Comparison of ENCODE assay signal across 27 cellular contexts in genomic region chr22:44731357-44731970, GRCh38.
"Had no signal": no experiment of that assay in that cellular context is flagged by ENCODE, and none has a peak within 500 bp of the region (broad histone marks: within the 10 kb centered on the region; RNA-seq: fewer than 3 reads in every experiment).

No MANE protein-coding gene starts in this region.

- H3K27me3 ChIP-seq: SJCRH30 had no signal

- H3K36me3 ChIP-seq: adrenal gland had no signal

- H3K27ac ChIP-seq: adrenal gland, SJCRH30 had no signal

- H3K36me3 Mint-ChIP-seq: activated naive CD8-positive, alpha-beta T cell; WTC11 had no signal

- H3K9me3 ChIP-seq: adrenal gland, SJCRH30 had no signal

- ATAC-seq: activated CD8-positive, alpha-beta memory T cell treated with anti-CD3 and anti-CD28 coated beads, Interleukin-2, amount 10 ng/mL, durations not matched to agents 7 days and 5 days; Panc1; Right ventricle myocardium inferior; WTC11 had no signal

- H3K9me3 Mint-ChIP-seq: activated CD4-positive, alpha-beta T cell treated with anti-CD3 and anti-CD28 coated beads, Interleukin-2, amount 10 ng/mL, durations not matched to agents 24 days and 14 days; activated T-cell treated with anti-CD3 and anti-CD28 coated beads, Interleukin-2, amount 50 U/mL, for 24 hours; activated T-helper 1 cell treated with anti-CD3 and anti-CD28 coated beads, Interleukin-12 subunit alpha, Interleukin-12 subunit beta, Interleukin-2, Interleukin-4 antibody, amounts not matched to agents 30 ng/mL and 10 ng/mL and 1 ng/mL, durations not matched to agents 14 hours and 24 hours and 36 hours; T-helper 1 cell treated with Interleukin-12 subunit alpha and Interleukin-12 subunit beta and Interleukin-4 antibody, amounts not matched to agents 30 μg/mL and 1 μg/mL, for 36 hours; WTC11 had no signal

- H3K4me3 ChIP-seq: adrenal gland, SJCRH30 had no signal

- DNase-seq: activated CD4-positive, alpha-beta T cell treated with anti-CD3 and anti-CD28 coated beads for 1 hour; activated CD4-positive, alpha-beta T cell treated with anti-CD3 and anti-CD28 coated beads, Interleukin-2, amount 10 ng/mL, durations not matched to agents 24 days and 14 days; activated CD4-positive, alpha-beta T cell treated with anti-CD3 and anti-CD28 coated beads, Interleukin-2, amount 50 U/mL, for 48 hours; activated CD8-positive, alpha-beta memory T cell treated with anti-CD3 and anti-CD28 coated beads, Interleukin-2, amount 10 ng/mL, durations not matched to agents 7 days and 5 days; activated effector memory CD4-positive, alpha-beta T cell treated with Interleukin-2 at 50 U/mL for 16 hours; activated naive CD4-positive, alpha-beta T cell; activated T-cell treated with anti-CD3 and anti-CD28 coated beads, Interleukin-2, amount 50 U/mL, for 24 hours; adrenal gland; anterior cingulate cortex; MM.1S; NCI-H1105; NCI-H1436; NCI-H1694 treated with DMSO at 0.1 percent for 48 hours; NCI-H2029 treated with DMSO at 0.1 percent for 48 hours; NCI-H2227 treated with DMSO at 0.1 percent for 48 hours; NCI-H446 treated with DMSO at 0.1 percent for 48 hours; NCI-H524 treated with DMSO at 0.1 percent for 48 hours; NCI-H748 treated with DMSO at 0.1 percent for 48 hours; OCI-M1; RPMI8226; SJCRH30 had no signal

- H3K4me3 Mint-ChIP-seq: activated CD4-positive, alpha-beta T cell treated with anti-CD3 and anti-CD28 coated beads, Interleukin-2, amount 10 ng/mL, durations not matched to agents 24 days and 14 days; activated CD8-positive, alpha-beta memory T cell treated with anti-CD3 and anti-CD28 coated beads, Interleukin-2, amount 10 ng/mL, durations not matched to agents 7 days and 5 days; activated naive CD8-positive, alpha-beta T cell; activated T-cell treated with anti-CD3 and anti-CD28 coated beads, Interleukin-2, amount 50 U/mL, for 24 hours; activated T-helper 1 cell treated with anti-CD3 and anti-CD28 coated beads, Interleukin-12 subunit alpha, Interleukin-12 subunit beta, Interleukin-2, Interleukin-4 antibody, amounts not matched to agents 30 ng/mL and 10 ng/mL and 1 ng/mL, durations not matched to agents 14 hours and 24 hours and 36 hours; T-helper 1 cell treated with Interleukin-12 subunit alpha and Interleukin-12 subunit beta and Interleukin-4 antibody, amounts not matched to agents 30 μg/mL and 1 μg/mL, for 36 hours; WTC11 had no signal

- H3K27me3 Mint-ChIP-seq: activated CD4-positive, alpha-beta T cell treated with anti-CD3 and anti-CD28 coated beads, Interleukin-2, amount 10 ng/mL, durations not matched to agents 24 days and 14 days; activated CD8-positive, alpha-beta memory T cell treated with anti-CD3 and anti-CD28 coated beads, Interleukin-2, amount 10 ng/mL, durations not matched to agents 7 days and 5 days; activated naive CD8-positive, alpha-beta T cell; activated T-cell treated with anti-CD3 and anti-CD28 coated beads, Interleukin-2, amount 50 U/mL, for 24 hours had no signal

- H3K27ac Mint-ChIP-seq: activated CD4-positive, alpha-beta T cell treated with anti-CD3 and anti-CD28 coated beads, Interleukin-2, amount 10 ng/mL, durations not matched to agents 24 days and 14 days; activated CD8-positive, alpha-beta memory T cell treated with anti-CD3 and anti-CD28 coated beads, Interleukin-2, amount 10 ng/mL, durations not matched to agents 7 days and 5 days; activated naive CD8-positive, alpha-beta T cell; activated T-helper 1 cell treated with anti-CD3 and anti-CD28 coated beads, Interleukin-12 subunit alpha, Interleukin-12 subunit beta, Interleukin-2, Interleukin-4 antibody, amounts not matched to agents 30 ng/mL and 10 ng/mL and 1 ng/mL, durations not matched to agents 14 hours and 24 hours and 36 hours; T-helper 1 cell treated with Interleukin-12 subunit alpha and Interleukin-12 subunit beta and Interleukin-4 antibody, amounts not matched to agents 30 μg/mL and 1 μg/mL, for 36 hours had no signal
